8 cellular contexts compared by ENCODE assay signal in the genomic region with DNA sequence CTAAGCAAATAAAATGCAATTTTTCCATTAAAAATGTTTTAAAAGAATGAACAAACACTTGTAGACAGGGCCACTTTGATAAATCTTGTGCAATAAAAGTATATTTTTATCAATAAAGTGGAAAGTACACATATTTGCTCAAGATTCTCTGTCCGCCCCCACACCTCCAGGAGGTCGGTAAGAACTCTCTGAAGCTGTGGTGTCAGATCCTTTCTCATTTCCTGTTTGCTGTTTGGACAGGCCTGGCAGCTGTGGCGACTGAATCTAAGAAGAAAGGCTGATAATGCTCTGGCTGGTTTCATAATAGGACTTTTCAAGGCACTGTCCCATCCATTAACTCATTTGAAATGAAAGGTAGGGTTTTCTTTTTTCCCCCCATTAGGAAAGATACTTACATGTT. TPM values are rescaled to one million over a fixed set of nuclear protein-coding genes. Genes with fewer than 3 reads are reported as not detected.
DNase-seq lines count a peak whose midpoint lies in the region; ATAC-seq and TF ChIP-seq lines count a peak whose summit lies in the region.

No MANE protein-coding gene starts in this region.

- H3K36me3 ChIP-seq in OCI-LY7 (ENCODE audit: insufficient read depth, low read length), result no peaks in the 10 kb centered on the region
- no peaks in the 10 kb centered on the region for H3K36me3 ChIP-seq in spleen

- no peaks in the 10 kb centered on the region for H3K79me2 ChIP-seq in OCI-LY7 (ENCODE audit: insufficient read depth, low read depth, low read length)

- TF ChIP-seq POLR2A in spleen (IDR thresholded peaks at IDR 0.05), result no peak

- intact Hi-C loops in OCI-LY7 (cut with micrococcal nuclease; ENCODE audit: unreplicated experiment), result no loop called here
- intact Hi-C loops in spleen (cut with DNase I; ENCODE audit: low total_unique reads), result no loop called here

- CTCF ChIA-PET in OCI-LY7 (lab: Charles Lee; ENCODE audit: unreplicated experiment), result no interaction called here

- no TSS peak for BruUV-seq in OCI-LY7 (replicated peaks; lab: Mats Ljungman, UMichigan)

- 10 to 28% (median 15%) methylated on average over 3 of the region's 3 CpGs for WGBS in spleen, 5 donors

- ATAC-seq in GM21423 (IDR thresholded peaks at IDR 0.05; ENCODE audit: unreplicated experiment), result peak; percentile 98
- ATAC-seq in HG03565 (IDR thresholded peaks at IDR 0.05; ENCODE audit: unreplicated experiment), result peak; percentile 99

- no peaks in the 10 kb centered on the region for H3K27me3 ChIP-seq in spleen (replicated peaks in 1 of 7)

- peak overlapping the region; percentile 33 for H3K4me2 ChIP-seq in OCI-LY7 (ENCODE audit: low read length)

- POLR2A ChIA-PET in OCI-LY7 (lab: Charles Lee), result interaction anchor here (0.6 kb wide), 1 partner anchor 200 kb away, joined by 3 read pairs; no protein-coding TSS in a partner anchor

- H3K9me2 ChIP-seq in OCI-LY7 (ENCODE audit: insufficient read depth, low read length), result no peaks in the 10 kb centered on the region

- no peaks in the 10 kb centered on the region for H3K9me3 ChIP-seq in OCI-LY7 (ENCODE audit: low read length)
- no peaks in the 10 kb centered on the region for H3K9me3 ChIP-seq in spleen

- no peaks in the 10 kb centered on the region for H4K20me1 ChIP-seq in OCI-LY7 (ENCODE audit: insufficient read depth, low read length)

- DNase-seq in EL (peak; percentile 29), OCI-LY7 (ENCODE audit: low spot score) (peak; percentile 68), glomerular endothelial cell (ENCODE audit: extremely low read depth, low read depth, low spot score) (peak; percentile 51), spleen (no peak)
- no peak for DNase-seq in activated CD4-positive, alpha-beta T cell treated with anti-CD3 and anti-CD28 coated beads, Interleukin-2, amount 50 U/mL, for 1 hour
- no peak for DNase-seq in activated T-cell treated with anti-CD3 and anti-CD28 coated beads, Interleukin-2, amount 50 U/mL, for 1 hour

- peak overlapping the region; percentile 14 for H3K4me3 ChIP-seq in OCI-LY7 (ENCODE audit: low read depth, low read length, poor library complexity, severe bottlenecking)
- no peak overlapping the region for H3K4me3 ChIP-seq in spleen

- TF ChIP-seq CTCF in OCI-LY7 (conservative IDR thresholded peaks at IDR 0.05; ENCODE audit: low read length), result no peak
- no peak for TF ChIP-seq CTCF in spleen (IDR thresholded peaks at IDR 0.05 in 8 of 11, conservative IDR thresholded peaks at IDR 0.05 in 3 of 11)

- H2AFZ ChIP-seq in OCI-LY7 (ENCODE audit: low read length), result peak overlapping the region; percentile 83

- H3K27ac ChIP-seq in OCI-LY7 (ENCODE audit: low read depth, low read length, poor library complexity, severe bottlenecking) (no peak overlapping the region), spleen (peak overlapping the region in 4 of 8 donors; percentile 0 to 31 (median 22))

- H3K4me1 ChIP-seq in OCI-LY7 (ENCODE audit: insufficient read depth, low read length, poor library complexity, severe bottlenecking) (peaks cover 23% of the 10 kb centered on the region), spleen (peaks cover 0 to 13% (median 7%) of the 10 kb centered on the region in 6 donors)

RNA-seq across cellular contexts. Expression of a gene that starts 15.3 kb away (rescaled TPM):
- total RNA-seq in OCI-LY7 (2014; rRNA removed; shearing (Covaris generic)), result not detected in 2 replicates
- total RNA-seq in OCI-LY7 (2022) (not detected in 2 replicates), glomerular endothelial cell (0.35 TPM in 1 of 2 replicates, not detected in the other), spleen (not detected)
- under 1 TPM in 1 of 3 donors, not detected in 2; 0.03 TPM for polyA plus RNA-seq in spleen

RNA-seq across cellular contexts. Expression of a gene that starts 35.6 kb away (rescaled TPM):
- not detected in 2 replicates for total RNA-seq in OCI-LY7 (2014; rRNA removed; shearing (Covaris generic))
- total RNA-seq in OCI-LY7 (2022), result not detected in 2 replicates
- 195 and 220 TPM in 2 replicates for total RNA-seq in glomerular endothelial cell
- 10 to 100 TPM; 16.0 to 56.8 (median 33.5) TPM for total RNA-seq in spleen
- polyA plus RNA-seq in spleen, result 10 to 100 TPM in 2 of 3 donors, 1 to 10 TPM in 1; 7.6 to 17.6 (median 14.2) TPM

Comparison
In these comparisons a context has a peak if more than half of its experiments do, and no peak if none do; other contexts are left out.
1. DNase-seq: peak in EL (single experiment), OCI-LY7 (single experiment) and glomerular endothelial cell (single experiment); none in spleen (single experiment), activated CD4-positive, alpha-beta T cell treated with anti-CD3 and anti-CD28 coated beads, Interleukin-2, amount 50 U/mL, for 1 hour (single experiment) and activated T-cell treated with anti-CD3 and anti-CD28 coated beads, Interleukin-2, amount 50 U/mL, for 1 hour (single experiment).
2. RNA of a gene that starts 35.6 kb away (total RNA-seq): 195 to 220 TPM in glomerular endothelial cell and 16.0 to 56.8 TPM in spleen; not detected in OCI-LY7; every median in the first group is over 10 times any median in the second.